ENCODE assay signal across 9 cellular contexts in genomic region chr7:140403878-140404564, GRCh38. TPM values are rescaled to one million over a fixed set of nuclear protein-coding genes. Genes with fewer than 3 reads are reported as not detected.
A peak's percentile ranks its signal among the peaks of the same experiment; 100 is the strongest.
DNase-seq lines count a peak whose midpoint lies in the region; ATAC-seq, FAIRE-seq and TF ChIP-seq lines count a peak whose summit lies in the region.
"Had no signal": no experiment of that assay in that cellular context is flagged by ENCODE, and none has a peak within 500 bp of the region (broad histone marks: within the 10 kb centered on the region; RNA-seq: fewer than 3 reads in every experiment).

Gene RAB19, plus strand, starts transcription at chr7:140404058. Its CDS starts 3,589 bp downstream, at chr7:140407647.

- 0 out of 4 replicates have a peak, but pooled peaks of 1 of the 2 experiments have one; percentile 0 for TF ChIP-seq RAD21 in H1 (IDR thresholded peaks at IDR 0.05 in 1 of 2, conservative IDR thresholded peaks at IDR 0.05 in 1 of 2; ENCODE audit: low read depth in 2 of 2, low read length in 2 of 2)

- H3K79me2 ChIP-seq in H1 (ENCODE audit: control insufficient read depth in 1 of 2, insufficient read depth in 2 of 2, low read length in 2 of 2): no peaks in the 10 kb centered on the region
- no peaks in the 10 kb centered on the region for H3K79me2 ChIP-seq in neural progenitor cell (ENCODE audit: low read depth)

- intact Hi-C loops in CD14-positive monocyte (cut with micrococcal nuclease) (no loop called here), aorta (cut with DNase I) (no loop called here)

- H3K14ac ChIP-seq in H1 (ENCODE audit: insufficient read length): no peak within 1 kb of the TSS

- H3K9me3 Mint-ChIP-seq in CD14-positive monocyte: peaks cover 0 to 7% (median 0%) of the 10 kb centered on the region in 7 donors
- H3K9me3 Mint-ChIP-seq in neural progenitor cell: peaks cover 2% of the 10 kb centered on the region

- H3K27me3 Mint-ChIP-seq in CD14-positive monocyte (ENCODE audit: low read depth in 3 of 3): peaks cover 28 to 42% (median 38%) of the 10 kb centered on the region in 3 donors
- H3K27me3 Mint-ChIP-seq in neural progenitor cell (ENCODE audit: insufficient read depth, low read depth): peaks cover 5% of the 10 kb centered on the region

- ATAC-seq in aorta (ENCODE audit: low FRiP score) (peak; percentile 36), gastroesophageal sphincter (no peak)

- H3K36me3 Mint-ChIP-seq in CD14-positive monocyte (peaks cover 0 to 3% of the 10 kb centered on the region in 2 donors), neural progenitor cell (no peaks in the 10 kb centered on the region)

- H3K4me1 ChIP-seq in H1 (replicated peaks in 1 of 4; ENCODE audit: control insufficient read depth in 3 of 4, insufficient read depth in 4 of 4, low read length in 3 of 4) (peaks cover 0 to 13% (median 2%) of the 10 kb centered on the region in 4 experiments; a peak in 4 of 7 replicates), neural progenitor cell (peaks cover 10% of the 10 kb centered on the region), aorta (ENCODE audit: control insufficient read depth in 1 of 2, insufficient read depth in 2 of 2, low read length in 2 of 2) (no peaks in the 10 kb centered on the region), gastroesophageal sphincter (peaks cover 0 to 8% (median 0%) of the 10 kb centered on the region in 3 donors)

- H3K36me3 ChIP-seq in KOPT-K1 (ENCODE audit: insufficient read depth, low read length) (no peaks in the 10 kb centered on the region), H1 (ENCODE audit: control insufficient read depth in 2 of 4, insufficient read depth in 4 of 4, low read length in 3 of 4) (peaks cover 0 to 5% (median 1%) of the 10 kb centered on the region in 4 experiments; a peak in 2 of 8 replicates), neural progenitor cell (no peaks in the 10 kb centered on the region), aorta (ENCODE audit: control insufficient read depth in 1 of 2, insufficient read depth in 2 of 2, low read length in 1 of 2) (no peaks in the 10 kb centered on the region), gastroesophageal sphincter (no peaks in the 10 kb centered on the region)

- H3K4me2 ChIP-seq in H1 (ENCODE audit: insufficient read depth in 1 of 2, low read depth in 2 of 2, low read length in 2 of 2) (peak within 1 kb of the TSS; percentile 73 to 78), neural progenitor cell (peak within 1 kb of the TSS; percentile 81)

- peak within 1 kb of the TSS; percentile 52 for H2BK12ac ChIP-seq in H1 (ENCODE audit: low read depth, low read length)

- H3K27ac ChIP-seq in KOPT-K1 (ENCODE audit: low read depth, low read length, poor library complexity, severe bottlenecking): peak within 1 kb of the TSS; percentile 59
- H3K27ac ChIP-seq in H1 (ENCODE audit: low read depth, low read length): peak within 1 kb of the TSS; percentile 5; the same call in 1 of the 2 replicates
- H3K27ac ChIP-seq in neural progenitor cell: no peak within 1 kb of the TSS
- H3K27ac ChIP-seq in aorta (ENCODE audit: low read depth in 1 of 2, low read length in 2 of 2): no peak within 1 kb of the TSS
- no peak within 1 kb of the TSS for H3K27ac ChIP-seq in gastroesophageal sphincter
- H3K27ac ChIP-seq: epithelial cell of prostate had no signal

- H3K4me3 Mint-ChIP-seq in CD14-positive monocyte (peak within 1 kb of the TSS; percentile 83 to 93), neural progenitor cell (peak within 1 kb of the TSS; percentile 44)

- WGBS in H1 (ENCODE audit: extremely low coverage in 1 of 2, insufficient coverage in 1 of 2, insufficient read length in 1 of 2, insufficient replicate concordance in 2 of 2, low coverage in 1 of 2, low lambda C conversion rate in 2 of 2, missing lambda C conversion rate in 1 of 2), 2 experiments: 8% methylated on average over 22 of the region's 22 CpGs; no CpG with 5 or more reads in 1 of the 2 experiments
- WGBS in aorta, 2 donors: 19 to 20% methylated on average over 22 of the region's 22 CpGs
- 8 to 18% methylated on average over 10 to 12 of the region's 22 CpGs for WGBS in gastroesophageal sphincter (ENCODE audit: low coverage in 1 of 2), 2 donors

- TF ChIP-seq POLR2A in H1 (IDR thresholded peaks at IDR 0.05; ENCODE audit: control extremely low read depth in 1 of 2, low read depth in 2 of 2, low read length in 2 of 2) (no peak; a peak in 1 of 3 replicates), GM12891 (IDR thresholded peaks at IDR 0.05; ENCODE audit: low read depth, low read length) (no peak), gastroesophageal sphincter (IDR thresholded peaks at IDR 0.05) (no peak)

- H3K56ac ChIP-seq in H1 (replicated peaks; ENCODE audit: insufficient read length, low read depth, low read length): no peak within 1 kb of the TSS

- H3K9ac ChIP-seq in H1 (replicated peaks in 1 of 4; ENCODE audit: extremely low read depth in 1 of 4, low read depth in 3 of 4, low read length in 3 of 4): peak within 1 kb of the TSS in 3 of 4 experiments; percentile 58 to 76 (median 61); a peak in 6 of 7 replicates
- peak within 1 kb of the TSS; percentile 39 for H3K9ac ChIP-seq in neural progenitor cell

- H3K4ac ChIP-seq in H1 (replicated peaks; ENCODE audit: insufficient read length, low read depth, low read length): no peak within 1 kb of the TSS

- FAIRE-seq in H1 (lab: Jason Lieb, UNC) (no peak), GM12891 (lab: Jason Lieb, UNC) (no peak)

- peaks cover 8% of the 10 kb centered on the region for H3F3A ChIP-seq in neural progenitor cell (ENCODE audit: low read depth)

- H4K20me1 ChIP-seq in H1 (replicated peaks in 1 of 2; ENCODE audit: control insufficient read depth in 1 of 2, insufficient read depth in 2 of 2, low read length in 2 of 2): no peaks in the 10 kb centered on the region
- no peaks in the 10 kb centered on the region for H4K20me1 ChIP-seq in neural progenitor cell (ENCODE audit: low read depth)

- H3K23me2 ChIP-seq in H1 (ENCODE audit: low read depth, low read length): no peaks in the 10 kb centered on the region

- 0 out of 2 replicates have a peak within 1 kb of the TSS, but pooled peaks have one; percentile 15 for H2BK20ac ChIP-seq in H1 (ENCODE audit: low read length)

- peak within 1 kb of the TSS; percentile 77; the same call in 1 of the 2 replicates for H4K8ac ChIP-seq in H1 (ENCODE audit: extremely low read depth, insufficient read depth, low read length)

- H3K9me3 ChIP-seq in KOPT-K1 (ENCODE audit: insufficient read depth, low read length, poor library complexity, severe bottlenecking) (no peaks in the 10 kb centered on the region), H1 (ENCODE audit: insufficient read depth in 2 of 2, low read depth in 1 of 2, low read length in 1 of 2) (no peaks in the 10 kb centered on the region), neural progenitor cell (ENCODE audit: low read depth) (no peaks in the 10 kb centered on the region), aorta (ENCODE audit: control insufficient read depth, low read length) (no peaks in the 10 kb centered on the region), gastroesophageal sphincter (no peaks in the 10 kb centered on the region)

- TF ChIP-seq EP300 in H1 (IDR thresholded peaks at IDR 0.05; ENCODE audit: borderline replicate concordance in 1 of 2, low read depth in 2 of 2, low read length in 2 of 2) (peak in 1 of 2 experiments; percentile 33; a peak in 1 of 3 replicates), gastroesophageal sphincter (IDR thresholded peaks at IDR 0.05) (no peak)

- H2BK120ac ChIP-seq in H1 (replicated peaks; ENCODE audit: low read depth, low read length): no peak within 1 kb of the TSS

- peak within 1 kb of the TSS; percentile 88 for H2AFZ ChIP-seq in H1 (ENCODE audit: low read length)
- peak within 1 kb of the TSS; percentile 99 for H2AFZ ChIP-seq in neural progenitor cell (replicated peaks)

- H3K23ac ChIP-seq in H1 (ENCODE audit: insufficient read length): no peak within 1 kb of the TSS

- H4K5ac ChIP-seq in H1 (ENCODE audit: insufficient read length, low read depth, low read length): peak within 1 kb of the TSS; percentile 67

- peak within 1 kb of the TSS; percentile 72 for H3K18ac ChIP-seq in H1 (ENCODE audit: extremely low read depth, low read length)

- TF ChIP-seq CTCF in CD14-positive monocyte (IDR thresholded peaks at IDR 0.05): no peak
- no peak for TF ChIP-seq CTCF in H1 (IDR thresholded peaks at IDR 0.05; ENCODE audit: control extremely low read depth in 1 of 3, insufficient read depth in 1 of 3, low read depth in 1 of 3, low read length in 3 of 3)
- TF ChIP-seq CTCF in neural progenitor cell (IDR thresholded peaks at IDR 0.05): no peak
- TF ChIP-seq CTCF in gastroesophageal sphincter (IDR thresholded peaks at IDR 0.05): no peak

- H3K27me3 ChIP-seq in H1 (replicated peaks in 1 of 4; ENCODE audit: control insufficient read depth in 3 of 4, extremely low read depth in 1 of 4, insufficient read depth in 3 of 4, low read length in 3 of 4): no peaks in the 10 kb centered on the region
- no peaks in the 10 kb centered on the region for H3K27me3 ChIP-seq in neural progenitor cell
- H3K27me3 ChIP-seq in aorta (ENCODE audit: control insufficient read depth in 1 of 2, insufficient read depth in 2 of 2, low read length in 1 of 2): peaks cover 0 to 1% of the 10 kb centered on the region in 2 donors
- H3K27me3 ChIP-seq in gastroesophageal sphincter: peaks cover 38% of the 10 kb centered on the region

- CTCF ChIA-PET in H1 (lab: Charles Lee; ENCODE audit: partially characterized antibody): interaction anchor here (1.0 to 1.9 kb wide), 3 partner anchors 23 to 40 kb away, joined by 4 to 7 read pairs (median 4); no protein-coding TSS in a partner anchor

- H3K4me1 Mint-ChIP-seq in CD14-positive monocyte (peaks cover 27% of the 10 kb centered on the region), neural progenitor cell (peaks cover 15% of the 10 kb centered on the region)

- DNase-seq in CD14-positive monocyte (ENCODE audit: low spot score) (no peak), H1 (ENCODE audit: low read depth in 1 of 2, low spot score in 2 of 2) (peak; percentile 64 to 78), neural progenitor cell (ENCODE audit: low spot score) (peak; percentile 43), aorta (no peak), GM12891 (ENCODE audit: insufficient read length, low spot score) (no peak)
- DNase-seq in activated CD4-positive, alpha-beta T cell treated with anti-CD3 and anti-CD28 coated beads, Interleukin-2, amount 50 U/mL, for 48 hours: peak; percentile 45 to 47

- H3K79me1 ChIP-seq in H1 (ENCODE audit: low read depth, low read length): no peaks in the 10 kb centered on the region

- H3K4me3 ChIP-seq in H1 (ENCODE audit: extremely low read depth in 1 of 4, insufficient read depth in 2 of 4, low read depth in 3 of 4, low read length in 4 of 4) (peak within 1 kb of the TSS; percentile 62 to 72 (median 68)), neural progenitor cell (peak within 1 kb of the TSS; percentile 50), aorta (ENCODE audit: low read length in 2 of 2) (no peak within 1 kb of the TSS), gastroesophageal sphincter (peak within 1 kb of the TSS in 1 of 2 donors; percentile 33)

- peak within 1 kb of the TSS in 2 of 7 donors; percentile 44 to 76 for H3K27ac Mint-ChIP-seq in CD14-positive monocyte
- H3K27ac Mint-ChIP-seq in neural progenitor cell: no peak within 1 kb of the TSS

- H2AK5ac ChIP-seq in H1 (ENCODE audit: low read depth, low read length): no peak within 1 kb of the TSS

- no peak within 1 kb of the TSS for H4K91ac ChIP-seq in H1 (replicated peaks; ENCODE audit: insufficient read length, low read length)

- peak within 1 kb of the TSS; percentile 48; the same call in 1 of the 2 replicates for H2BK15ac ChIP-seq in H1 (ENCODE audit: low read length)

- POLR2A ChIA-PET in H1 (lab: Charles Lee; ENCODE audit: partially characterized antibody): interaction anchor here (1.0 to 2.1 kb wide), 4 partner anchors 14 to 226 kb away, joined by 3 to 10 read pairs (median 4); no protein-coding TSS in a partner anchor

- H2BK5ac ChIP-seq in H1 (ENCODE audit: low read depth, low read length): peak within 1 kb of the TSS; percentile 54

RNA-seq across cellular contexts. Expression of gene RAB19, which starts in this region (rescaled TPM):
- polyA plus RNA-seq in CD14-positive monocyte (not detected), H1 (2011; rRNA removed) (9.8 and 11.0 TPM in 2 replicates), aorta (not detected)
- 9.8 TPM in 2 replicates for total RNA-seq in H1 (2021; fragmentation: NEBNext Ultra II Directional; extraction: Animal tissue kit (Norgen Biotek cat#: 25700))
- polyA plus RNA-seq in H1 (2011; cell fraction: cytosol; rRNA removed): 11.4 TPM
- polyA plus RNA-seq in H1 (2011; cell fraction: nucleus; rRNA removed): 4.9 TPM
- 2.4 to 5.7 TPM (median 4.6 TPM) in 4 replicates for polyA plus RNA-seq in H1 (2012, experiment 1 of 2)
- 4.7 TPM for polyA plus RNA-seq in H1 (2012, experiment 2 of 2)
- polyA plus RNA-seq in H1 (2013, experiment 1 of 2): 4.8 TPM
- 5.5 TPM for polyA plus RNA-seq in H1 (2013, experiment 2 of 2)
- 32.3 and 35.9 TPM in 2 replicates for polyA minus RNA-seq in H1 (2011; rRNA and poly(A)+ RNA removed)
- polyA minus RNA-seq in H1 (2011; cell fraction: cytosol; rRNA and poly(A)+ RNA removed): 10.0 TPM
- 9.0 TPM for polyA minus RNA-seq in H1 (2011; cell fraction: nucleus; rRNA and poly(A)+ RNA removed)
- total RNA-seq in neural progenitor cell (ENCODE audit: low replicate concordance) (1.1 and 3.1 TPM in 2 replicates), aorta (not detected), gastroesophageal sphincter (not detected)
- polyA plus RNA-seq in GM12891 (2012; ENCODE audit: low read depth, missing spikeins): 0.33 TPM

Comparison
In these comparisons a context has a peak if more than half of its experiments do, and no peak if none do; other contexts are left out.
1. Peak in ATAC-seq in aorta; RNA of the gene not detected or under 1 TPM.
2. DNase-seq: peak in activated CD4-positive, alpha-beta T cell treated with anti-CD3 and anti-CD28 coated beads, Interleukin-2, amount 50 U/mL, for 48 hours (2 of 2), H1 (2 of 2) and neural progenitor cell (single experiment); none in CD14-positive monocyte (single experiment), aorta (0 of 2) and GM12891 (single experiment).
3. H3K27ac ChIP-seq: peak in KOPT-K1 (single experiment) and H1 (single experiment); none in neural progenitor cell (single experiment), aorta (0 of 2) and gastroesophageal sphincter (0 of 4).
4. H3K4me3 ChIP-seq: peak in H1 (4 of 4) and neural progenitor cell (single experiment); none in aorta (0 of 2).